19 cellular contexts compared by ENCODE assay signal in the genomic region with DNA sequence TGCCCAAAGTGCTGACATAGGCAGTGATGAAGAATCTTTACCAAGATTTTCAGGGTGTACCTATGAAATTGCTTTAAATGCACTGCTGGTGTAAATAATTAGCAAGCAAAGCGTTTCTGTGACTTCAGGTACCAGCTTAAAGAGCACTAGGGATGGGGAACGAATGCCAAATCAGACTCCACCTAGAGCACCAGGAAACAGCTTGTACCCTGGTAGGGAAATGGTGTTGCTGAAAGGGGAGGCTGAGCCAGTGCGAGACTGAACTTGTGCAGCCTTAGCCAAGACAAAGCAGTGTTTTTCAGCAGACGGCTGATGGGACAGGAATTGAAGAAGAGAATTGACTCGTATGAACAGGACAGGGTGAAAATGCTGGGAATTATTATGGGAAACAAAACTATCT.
DNase-seq lines count a peak whose midpoint lies in the region; ATAC-seq and TF ChIP-seq lines count a peak whose summit lies in the region.
"Had no signal": no experiment of that assay in that cellular context is flagged by ENCODE, and none has a peak within 500 bp of the region (broad histone marks: within the 10 kb centered on the region; RNA-seq: fewer than 3 reads in every experiment).

No MANE protein-coding gene starts in this region.

- H3K9me3 ChIP-seq in PC-9 (ENCODE audit: insufficient read depth, low read depth) (no peaks in the 10 kb centered on the region), sigmoid colon (no peaks in the 10 kb centered on the region)

- in situ Hi-C loops in G401 (cut with HindIII; ENCODE audit: low sequenced_read_pairs), result no loop called here

- H3K4me3 ChIP-seq in PC-9 (no peak overlapping the region), sigmoid colon (no peak overlapping the region)
- H3K4me3 ChIP-seq: GM23248, K562 had no signal

- H3K36me3 ChIP-seq in PC-9 (ENCODE audit: low read depth) (peaks cover 6% of the 10 kb centered on the region; the same call in 1 of the 2 replicates), sigmoid colon (peaks cover 0 to 44% (median 13%) of the 10 kb centered on the region in 4 donors)

- H2AFZ ChIP-seq in PC-9, result no peak overlapping the region
- H2AFZ ChIP-seq: GM23248 had no signal

- CTCF ChIA-PET in PC-9 (lab: Charles Lee), result no interaction called here

- H3F3A ChIP-seq in PC-9 (ENCODE audit: insufficient read depth, low read depth), result no peaks in the 10 kb centered on the region

- no peaks in the 10 kb centered on the region for H3K79me2 ChIP-seq in PC-9 (ENCODE audit: low read depth)

- BruUV-seq in PC-9 (replicated peaks; lab: Mats Ljungman, UMichigan), result TSS peak; percentile 27

- TF ChIP-seq CTCF in PC-9 (conservative IDR thresholded peaks at IDR 0.05) (no peak), sigmoid colon (IDR thresholded peaks at IDR 0.05) (no peak)

- no peaks in the 10 kb centered on the region for H4K20me1 ChIP-seq in PC-9 (ENCODE audit: insufficient read depth)

- no peak for ATAC-seq in GM18517 (IDR thresholded peaks at IDR 0.05; ENCODE audit: unreplicated experiment)
- ATAC-seq: K562, SK-N-SH treated with all-trans-retinoic acid at 6 μM for 48 hours had no signal

- no peaks in the 10 kb centered on the region for H3K4me1 ChIP-seq in PC-9 (replicated peaks; ENCODE audit: insufficient read depth)
- no peaks in the 10 kb centered on the region for H3K4me1 ChIP-seq in sigmoid colon

- no peak for TF ChIP-seq EP300 in sigmoid colon (IDR thresholded peaks at IDR 0.05)

- POLR2A ChIA-PET in PC-9 (lab: Charles Lee; ENCODE audit: unreplicated experiment), result no interaction called here

- no peak for TF ChIP-seq POLR2A in sigmoid colon (IDR thresholded peaks at IDR 0.05)

- H3K27ac ChIP-seq in PC-9 (no peak overlapping the region), sigmoid colon (no peak overlapping the region)
- H3K27ac ChIP-seq: GM23248, RWPE1 had no signal

- DNase-seq in G401 (ENCODE audit: low spot score), result peak; percentile 93
- DNase-seq in PC-9, result no peak
- peak; percentile 66 for DNase-seq in dermis blood vessel endothelial cell
- peak; percentile 27 for DNase-seq in medulla oblongata (ENCODE audit: extremely low spot score)
- no peak for DNase-seq in sigmoid colon
- no peak for DNase-seq in activated CD4-positive, alpha-beta T cell treated with anti-CD3 and anti-CD28 coated beads, Interleukin-2, amount 50 U/mL, for 4 hours
- DNase-seq: DMS79, GM23248, HCEC 1CT, NCI-H187 treated with DMSO at 0.1 percent for 48 hours, NCI-H2227 treated with DMSO at 0.1 percent for 48 hours, NCI-H510A treated with DMSO at 0.1 percent for 48 hours, NCI-H774, OCI-M1, SIG-M5 had no signal

- 75 to 76% methylated on average over 5 of the region's 5 CpGs for WGBS in sigmoid colon, 2 donors

- H3K4me2 ChIP-seq in PC-9, result no peak overlapping the region

- H3K27me3 ChIP-seq in PC-9 (ENCODE audit: insufficient read depth, low read depth) (no peaks in the 10 kb centered on the region), sigmoid colon (no peaks in the 10 kb centered on the region)

- intact Hi-C loops in PC-9 (cut with micrococcal nuclease; ENCODE audit: unreplicated experiment), result no loop called here
- intact Hi-C loops in sigmoid colon (cut with DNase I), result no loop called here

- H3K9me2 ChIP-seq in PC-9 (ENCODE audit: insufficient read depth), result peaks cover 6% of the 10 kb centered on the region; the same call in 1 of the 2 replicates

Comparison
In these comparisons a context has a peak if more than half of its experiments do, and no peak if none do; other contexts are left out.
1. DNase-seq: peak in G401 (single experiment), dermis blood vessel endothelial cell (single experiment) and medulla oblongata (single experiment); none in PC-9 (0 of 2), sigmoid colon (single experiment) and activated CD4-positive, alpha-beta T cell treated with anti-CD3 and anti-CD28 coated beads, Interleukin-2, amount 50 U/mL, for 4 hours (0 of 2).